Comparison of ENCODE assay signal across 8 cellular contexts in genomic region chr5:134004626-134005414, GRCh38. TPM values are rescaled to one million over a fixed set of nuclear protein-coding genes. Genes with fewer than 3 reads are reported as not detected.
DNase-seq lines count a peak whose midpoint lies in the region; ATAC-seq and TF ChIP-seq lines count a peak whose summit lies in the region.

VDAC1 (minus strand) TSS chr5:134004975; CDS start chr5:133993012, 11,963 bp downstream.

- peak within 1 kb of the TSS; percentile 87 to 96 (median 96) for H3K4me3 Mint-ChIP-seq in IgD-negative memory B cell

- H3K4me1 ChIP-seq in gastroesophageal sphincter: peaks cover 8 to 55% (median 33%) of the 10 kb centered on the region in 3 donors

- ATAC-seq in GM21529 (IDR thresholded peaks at IDR 0.05; ENCODE audit: unreplicated experiment) (peak; percentile 77), gastroesophageal sphincter (peak; percentile 91)

- peak within 1 kb of the TSS; percentile 78 to 98 for H3K4me3 ChIP-seq in gastroesophageal sphincter

- H3K36me3 Mint-ChIP-seq in IgD-negative memory B cell: no peaks in the 10 kb centered on the region

- H3K9me3 Mint-ChIP-seq in IgD-negative memory B cell: no peaks in the 10 kb centered on the region

- TF ChIP-seq POLR2A in gastroesophageal sphincter (IDR thresholded peaks at IDR 0.05): peak; percentile 69 to 72

- peak in 1 of 4 experiments; percentile 20 for TF ChIP-seq CTCF in gastroesophageal sphincter (IDR thresholded peaks at IDR 0.05)

- no peaks in the 10 kb centered on the region for H3K27me3 ChIP-seq in gastroesophageal sphincter

- H3K9me3 ChIP-seq in gastroesophageal sphincter: no peaks in the 10 kb centered on the region

- H3K36me3 ChIP-seq in gastroesophageal sphincter: peaks cover 0 to 8% of the 10 kb centered on the region in 2 donors

- H3K27me3 Mint-ChIP-seq in IgD-negative memory B cell: no peaks in the 10 kb centered on the region

- WGBS in gastroesophageal sphincter (ENCODE audit: low coverage in 1 of 2), 2 donors: no CpG with 5 or more reads among the region's 95 CpGs

- in situ Hi-C loops in SK-MEL-5 (cut with HindIII; ENCODE audit: low pct_unique_long_range_greater_than_20kb, low sequenced_read_pairs): no loop called here

- H3K27ac ChIP-seq in gastroesophageal sphincter: peak within 1 kb of the TSS; percentile 95 to 100 (median 99)
- H3K27ac ChIP-seq in temporal lobe (ENCODE audit: low read depth, low read length): peak within 1 kb of the TSS; percentile 89

- peaks cover 29 to 31% (median 31%) of the 10 kb centered on the region in 3 donors for H3K4me1 Mint-ChIP-seq in IgD-negative memory B cell

- DNase-seq in Daoy (ENCODE audit: low read depth) (peak; percentile 91), SK-MEL-5 (ENCODE audit: low read depth, low spot score) (peak; percentile 69), occipital lobe (lab: John Stamatoyannopoulos, UW) (peak; percentile 81)
- peak; percentile 83 for DNase-seq in activated naive CD4-positive, alpha-beta T cell treated with Interleukin-2 at 50 U/mL for 16 hours

- TF ChIP-seq EP300 in gastroesophageal sphincter (IDR thresholded peaks at IDR 0.05): peak; percentile 33

- peak within 1 kb of the TSS; percentile 91 to 97 (median 91) for H3K27ac Mint-ChIP-seq in IgD-negative memory B cell

RNA-seq across cellular contexts. Expression of gene VDAC1, which starts in this region (rescaled TPM):
- 474 and 499 TPM in 2 replicates for total RNA-seq in Daoy (2014; rRNA removed; shearing (Covaris generic))
- polyA plus RNA-seq in IgD-negative memory B cell: 90.0 TPM
- 566 and 620 TPM in 2 replicates for total RNA-seq in SK-MEL-5 (2014; rRNA removed; shearing (Covaris generic))
- polyA plus RNA-seq in SK-MEL-5 (2015; cell fraction: cytosol; rRNA removed): 466 and 549 TPM in 2 replicates
- polyA plus RNA-seq in SK-MEL-5 (2015; cell fraction: nucleus; rRNA removed): 181 and 183 TPM in 2 replicates
- total RNA-seq in gastroesophageal sphincter (100 to 1,000 TPM; 112 to 157 (median 131) TPM), occipital lobe (209 TPM), temporal lobe (136 TPM)

Comparison
In these comparisons a context has a peak if more than half of its experiments do, and no peak if none do; other contexts are left out.
1. Peak in every context shown above with its lines: DNase-seq, ATAC-seq, H3K4me3 ChIP-seq and H3K27ac ChIP-seq.